ENCODE assay signal across 8 cellular contexts in the genomic region with DNA sequence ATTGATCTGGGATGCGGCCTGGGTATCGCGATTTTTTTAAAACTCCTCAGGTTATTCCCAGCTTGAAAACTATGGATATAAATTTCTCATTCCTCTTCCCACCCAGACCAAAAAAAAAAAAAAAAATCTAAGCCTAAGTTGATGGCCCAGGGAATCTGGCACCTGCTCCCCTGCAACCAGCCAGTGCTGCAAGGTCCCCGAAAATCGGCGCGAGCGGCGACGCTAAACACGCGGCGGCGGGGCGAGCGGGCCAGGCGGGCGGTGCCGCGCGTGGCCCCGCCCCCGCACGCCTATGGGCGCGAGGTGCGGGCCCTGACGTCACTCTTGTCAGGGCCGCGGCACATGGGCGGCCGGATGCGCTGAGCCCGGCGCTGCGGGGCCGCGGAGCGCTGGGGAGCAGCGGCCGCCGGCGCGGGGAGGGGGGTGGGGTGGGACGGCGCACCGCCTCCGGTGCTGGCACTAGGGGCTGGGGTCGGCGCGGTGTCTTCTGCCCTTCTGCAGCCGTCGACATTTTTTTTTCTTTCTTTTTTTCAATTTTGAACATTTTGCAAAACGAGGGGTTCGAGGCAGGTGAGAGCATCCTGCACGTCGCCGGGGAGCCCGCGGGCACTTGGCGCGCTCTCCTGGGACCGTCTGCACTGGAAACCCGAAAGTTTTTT. TPM values are rescaled to one million over a fixed set of nuclear protein-coding genes. Genes with fewer than 3 reads are reported as not detected.
A peak's percentile ranks its signal among the peaks of the same experiment; 100 is the strongest.
DNase-seq lines count a peak whose midpoint lies in the region; ATAC-seq and TF ChIP-seq lines count a peak whose summit lies in the region.

HLF (plus strand) TSS at position 321 of the 659 bp plus-strand sequence. CDS start 525 bp downstream, outside the sequence.

- H3K27ac Mint-ChIP-seq in endodermal cell = no peak within 1 kb of the TSS

- no peak within 1 kb of the TSS for H2AK5ac ChIP-seq in mesendoderm (ENCODE audit: low read length)

- H3K4me3 ChIP-seq in endodermal cell (ENCODE audit: low read length) (peak within 1 kb of the TSS; percentile 72), mesendoderm (ENCODE audit: low read length) (no peak within 1 kb of the TSS)

- TF ChIP-seq CTCF in endodermal cell (conservative IDR thresholded peaks at IDR 0.05) = no peak

- no peaks in the 10 kb centered on the region for H3K4me1 ChIP-seq in endodermal cell (ENCODE audit: control insufficient read depth, insufficient read depth, low read length)
- H3K4me1 ChIP-seq in mesendoderm (ENCODE audit: control insufficient read depth, low read depth, low read length) = no peaks in the 10 kb centered on the region

- no peak within 1 kb of the TSS for H4K8ac ChIP-seq in mesendoderm (ENCODE audit: low read depth, low read length)

- DNase-seq in A172 (ENCODE audit: low spot score) (peak; percentile 58), NCI-H345 treated with DMSO at 0.1 percent for 48 hours (lab: John Stamatoyannopoulos, UW; ENCODE audit: unreplicated experiment) (peak; percentile 44), endodermal cell (peak; percentile 93), mesendoderm (peak; percentile 72)
- peak; percentile 25 for DNase-seq in activated CD8-positive, alpha-beta memory T cell treated with anti-CD3 and anti-CD28 coated beads, Interleukin-2, amount 50 U/mL, for 24 hours (ENCODE audit: extremely low read depth)
- DNase-seq in stimulated activated CD8-positive, alpha-beta memory T cell treated with anti-CD3 and anti-CD28 coated beads, Interleukin-12 subunit alpha, Interleukin-12 subunit beta, amount 100 ng/mL, for 1 hour (ENCODE audit: low read depth) = peak; percentile 30

- no peak within 1 kb of the TSS for H3K18ac ChIP-seq in mesendoderm (ENCODE audit: low read length)

- no peaks in the 10 kb centered on the region for H3K79me2 ChIP-seq in mesendoderm (ENCODE audit: control insufficient read depth, insufficient read depth, low read length)

- WGBS in endodermal cell (ENCODE audit: insufficient coverage in 1 of 2, insufficient read length in 1 of 2), 2 experiments = 0 to 4% methylated on average over 4 to 62 of the region's 64 CpGs
- WGBS in mesendoderm (ENCODE audit: extremely low coverage, insufficient coverage, low lambda C conversion rate) = no CpG with 5 or more reads among the region's 64 CpGs

- H2BK5ac ChIP-seq in mesendoderm (ENCODE audit: low read length) = no peak within 1 kb of the TSS

- H3K56ac ChIP-seq in mesendoderm (ENCODE audit: low read length) = no peak within 1 kb of the TSS

- H2BK15ac ChIP-seq in mesendoderm (replicated peaks; ENCODE audit: low read depth) = no peak within 1 kb of the TSS

- H3K23ac ChIP-seq in mesendoderm (ENCODE audit: low read length) = no peak within 1 kb of the TSS

- no peaks in the 10 kb centered on the region for H3K79me1 ChIP-seq in mesendoderm (ENCODE audit: low read length)

- H3K36me3 ChIP-seq in endodermal cell (ENCODE audit: control insufficient read depth, insufficient read depth, low read length) (no peaks in the 10 kb centered on the region), mesendoderm (ENCODE audit: control insufficient read depth, insufficient read depth, low read length) (no peaks in the 10 kb centered on the region)

- H3K27ac ChIP-seq in endodermal cell (ENCODE audit: low read depth, low read length) (no peak within 1 kb of the TSS), mesendoderm (ENCODE audit: low read depth, low read length) (no peak within 1 kb of the TSS)

- no peak within 1 kb of the TSS for H2BK120ac ChIP-seq in mesendoderm (ENCODE audit: low read depth, low read length)

- H3K27me3 Mint-ChIP-seq in endodermal cell (ENCODE audit: insufficient read depth) = peaks cover 94% of the 10 kb centered on the region

- H4K5ac ChIP-seq in mesendoderm (ENCODE audit: low read length) = no peak within 1 kb of the TSS

- peaks cover 12% of the 10 kb centered on the region for H3K4me1 Mint-ChIP-seq in endodermal cell

- no peak within 1 kb of the TSS for H3K9ac ChIP-seq in endodermal cell (ENCODE audit: extremely low read depth, low read length, poor library complexity, severe bottlenecking)
- no peak within 1 kb of the TSS for H3K9ac ChIP-seq in mesendoderm (ENCODE audit: low read length)

- H3K27me3 ChIP-seq in endodermal cell (ENCODE audit: control insufficient read depth, insufficient read depth, low read length, poor library complexity, severe bottlenecking) (peaks cover 89% of the 10 kb centered on the region), mesendoderm (ENCODE audit: insufficient read depth, low read length, poor library complexity) (peaks cover 30% of the 10 kb centered on the region)

- peak; percentile 92 for ATAC-seq in GM18868 (IDR thresholded peaks at IDR 0.05; ENCODE audit: unreplicated experiment)
- ATAC-seq in HG03139 (IDR thresholded peaks at IDR 0.05; ENCODE audit: unreplicated experiment) = peak; percentile 89

- peaks cover 5% of the 10 kb centered on the region for H3K9me3 Mint-ChIP-seq in endodermal cell

- peak within 1 kb of the TSS; percentile 45 for H3K4me3 Mint-ChIP-seq in endodermal cell

- no peak within 1 kb of the TSS for H3K4ac ChIP-seq in mesendoderm (ENCODE audit: low read depth, low read length)

- H3K9me3 ChIP-seq in endodermal cell (ENCODE audit: control insufficient read depth, low read length) = peaks cover 6% of the 10 kb centered on the region

- H3K36me3 Mint-ChIP-seq in endodermal cell (ENCODE audit: low read depth) = no peaks in the 10 kb centered on the region

- H3K4me2 ChIP-seq in mesendoderm (ENCODE audit: low read length) = peak within 1 kb of the TSS; percentile 38

RNA-seq across cellular contexts. Expression of gene HLF, which starts in this region (rescaled TPM):
- 0.12 TPM in 1 of 2 replicates, not detected in the other for total RNA-seq in A172 (2014; rRNA removed; shearing (Covaris generic))
- not detected for total RNA-seq in endodermal cell
- 0.11 TPM for polyA plus RNA-seq in endodermal cell (2013, experiment 1 of 2)
- polyA plus RNA-seq in endodermal cell (2013, experiment 2 of 2) = 0.21 TPM
- polyA plus RNA-seq in mesendoderm (2013, experiment 1 of 2) = 0.10 TPM
- 0.11 TPM for polyA plus RNA-seq in mesendoderm (2013, experiment 2 of 2)

Comparison
In these comparisons a context has a peak if more than half of its experiments do, and no peak if none do; other contexts are left out.
1. Peak in DNase-seq in A172; RNA of the gene not detected or under 1 TPM.
2. Peak in DNase-seq and H3K4me3 ChIP-seq in endodermal cell; RNA of the gene not detected or under 1 TPM.
3. DNase-seq: peak in every context shown above with its lines; median percentile 93 in endodermal cell; 72 in mesendoderm; 58 in A172; 44 in NCI-H345 treated with DMSO at 0.1 percent for 48 hours; 30 in stimulated activated CD8-positive, alpha-beta memory T cell treated with anti-CD3 and anti-CD28 coated beads, Interleukin-12 subunit alpha, Interleukin-12 subunit beta, amount 100 ng/mL, for 1 hour; 25 in activated CD8-positive, alpha-beta memory T cell treated with anti-CD3 and anti-CD28 coated beads, Interleukin-2, amount 50 U/mL, for 24 hours.